In genomic region chr13:61900033-61900432, GRCh38 we compare ENCODE assay signal across 25 cellular contexts.
"Had no signal": no experiment of that assay in that cellular context is flagged by ENCODE, and none has a peak within 500 bp of the region (broad histone marks: within the 10 kb centered on the region; RNA-seq: fewer than 3 reads in every experiment).

No MANE protein-coding gene starts in this region.

- H3K4me3 Mint-ChIP-seq: activated CD4-positive, alpha-beta memory T cell treated with anti-CD3 and anti-CD28 coated beads, Interleukin-2, amount 10 ng/mL, durations not matched to agents 7 days and 5 days; activated CD4-positive, alpha-beta T cell treated with anti-CD3 and anti-CD28 coated beads for 36 hours; activated naive CD8-positive, alpha-beta T cell treated with anti-CD3 and anti-CD28 coated beads, Interleukin-2, amount 10 ng/mL, durations not matched to agents 7 days and 5 days; activated T-cell treated with anti-CD3 and anti-CD28 coated beads, Interleukin-2, amount 50 U/mL, for 72 hours had no signal

- H3K27me3 Mint-ChIP-seq: activated CD4-positive, alpha-beta memory T cell treated with anti-CD3 and anti-CD28 coated beads, Interleukin-2, amount 10 ng/mL, durations not matched to agents 7 days and 5 days; activated CD4-positive, alpha-beta T cell treated with anti-CD3 and anti-CD28 coated beads for 36 hours; activated naive CD8-positive, alpha-beta T cell treated with anti-CD3 and anti-CD28 coated beads, Interleukin-2, amount 10 ng/mL, durations not matched to agents 7 days and 5 days had no signal

- H3K4me3 ChIP-seq: adrenal gland, SK-N-MC had no signal

- H3K27ac Mint-ChIP-seq: activated CD4-positive, alpha-beta memory T cell treated with anti-CD3 and anti-CD28 coated beads, Interleukin-2, amount 10 ng/mL, durations not matched to agents 7 days and 5 days; activated CD4-positive, alpha-beta T cell treated with anti-CD3 and anti-CD28 coated beads for 36 hours; activated naive CD8-positive, alpha-beta T cell treated with anti-CD3 and anti-CD28 coated beads, Interleukin-2, amount 10 ng/mL, durations not matched to agents 7 days and 5 days; activated T-cell treated with anti-CD3 and anti-CD28 coated beads, Interleukin-2, amount 50 U/mL, for 72 hours had no signal

- H3K9me3 ChIP-seq: adrenal gland had no signal

- H3K9me3 Mint-ChIP-seq: activated CD4-positive, alpha-beta memory T cell treated with anti-CD3 and anti-CD28 coated beads, Interleukin-2, amount 10 ng/mL, durations not matched to agents 7 days and 5 days; activated naive CD8-positive, alpha-beta T cell treated with anti-CD3 and anti-CD28 coated beads, Interleukin-2, amount 10 ng/mL, durations not matched to agents 7 days and 5 days; activated T-cell treated with anti-CD3 and anti-CD28 coated beads, Interleukin-2, amount 50 U/mL, for 72 hours had no signal

- H3K4me1 Mint-ChIP-seq: activated CD4-positive, alpha-beta memory T cell treated with anti-CD3 and anti-CD28 coated beads, Interleukin-2, amount 10 ng/mL, durations not matched to agents 7 days and 5 days; activated CD4-positive, alpha-beta T cell treated with anti-CD3 and anti-CD28 coated beads for 36 hours; activated naive CD8-positive, alpha-beta T cell treated with anti-CD3 and anti-CD28 coated beads, Interleukin-2, amount 10 ng/mL, durations not matched to agents 7 days and 5 days had no signal

- H3K27ac ChIP-seq: adrenal gland, SK-N-MC, VCaP had no signal

- DNase-seq: activated CD4-positive, alpha-beta memory T cell treated with anti-CD3 and anti-CD28 coated beads, Interleukin-2, amount 10 ng/mL, durations not matched to agents 7 days and 5 days; activated CD4-positive, alpha-beta T cell treated with anti-CD3 and anti-CD28 coated beads for 36 hours; activated CD4-positive, alpha-beta T cell treated with anti-CD3 and anti-CD28 coated beads, Interleukin-2, amount 50 U/mL, for 1 hour; activated naive CD4-positive, alpha-beta T cell treated with anti-CD3 and anti-CD28 coated beads, Interleukin-2, amount 50 U/mL, for 16 hours; activated naive CD8-positive, alpha-beta T cell treated with anti-CD3 and anti-CD28 coated beads, Interleukin-2, amount 10 ng/mL, durations not matched to agents 7 days and 5 days; activated T-cell treated with anti-CD3 and anti-CD28 coated beads for 4 hours; activated T-cell treated with anti-CD3 and anti-CD28 coated beads, Interleukin-2, amount 50 U/mL, for 72 hours; adrenal gland; anterior cingulate cortex; Kasumi-1; KBM-7; NCI-H1048; NCI-H146; NCI-H1930; NCI-H2107; NCI-H2171 treated with DMSO at 0.1 percent for 48 hours; NCI-H345; NCI-H510A; NCI-H526 treated with DMSO at 0.1 percent for 48 hours; NCI-H82; RPMI8226; T-helper 1 cell had no signal

- ATAC-seq: activated CD4-positive, alpha-beta T cell treated with anti-CD3 and anti-CD28 coated beads for 36 hours; activated T-cell treated with anti-CD3 and anti-CD28 coated beads, Interleukin-2, amount 50 U/mL, for 72 hours; Right ventricle myocardium inferior had no signal

- H3K36me3 ChIP-seq: adrenal gland had no signal

- H3K27me3 ChIP-seq: adrenal gland had no signal

- H3K36me3 Mint-ChIP-seq: activated naive CD8-positive, alpha-beta T cell treated with anti-CD3 and anti-CD28 coated beads, Interleukin-2, amount 10 ng/mL, durations not matched to agents 7 days and 5 days had no signal

- H3K4me1 ChIP-seq: adrenal gland had no signal
